In genomic region chr17:68238894-68239293, GRCh38 we compare ENCODE assay signal across 12 cellular contexts. TPM values are rescaled to one million over a fixed set of nuclear protein-coding genes. Genes with fewer than 3 reads are reported as not detected.
DNase-seq lines count a peak whose midpoint lies in the region; ATAC-seq, FAIRE-seq and TF ChIP-seq lines count a peak whose summit lies in the region.
"Had no signal": no experiment of that assay in that cellular context is flagged by ENCODE, and none has a peak within 500 bp of the region (broad histone marks: within the 10 kb centered on the region; RNA-seq: fewer than 3 reads in every experiment).

No MANE protein-coding gene starts in this region.

- no peaks in the 10 kb centered on the region for H3K9me3 ChIP-seq in neural progenitor cell (ENCODE audit: low read depth)
- H3K9me3 ChIP-seq in neuronal stem cell (replicated peaks in 1 of 2; ENCODE audit: control insufficient read depth in 2 of 2, insufficient read depth in 1 of 2, low read depth in 1 of 2, low read length in 2 of 2): no peaks in the 10 kb centered on the region
- H3K9me3 ChIP-seq in psoas muscle: no peaks in the 10 kb centered on the region
- H3K9me3 ChIP-seq: left lung had no signal

- no peak overlapping the region for H3K9ac ChIP-seq in neural progenitor cell
- H3K9ac ChIP-seq in neuronal stem cell (ENCODE audit: low read depth, low read length, poor library complexity): no peak overlapping the region

- H3K4me1 Mint-ChIP-seq in activated T-helper 2 cell treated with anti-CD3 and anti-CD28 coated beads, Interferon-gamma antibody, Interleukin-2, Interleukin-4, amounts not matched to agents 10 μg/mL and 5 μg/mL and 100 μg/mL, durations not matched to agents 14 hours and 24 hours and 36 hours (ENCODE audit: low read depth): peaks cover 63% of the 10 kb centered on the region
- H3K4me1 Mint-ChIP-seq in neural progenitor cell: peaks cover 26% of the 10 kb centered on the region

- H3K27ac ChIP-seq in neural progenitor cell (no peak overlapping the region), neuronal stem cell (replicated peaks; ENCODE audit: low read length) (no peak overlapping the region), psoas muscle (no peak overlapping the region)

- intact Hi-C loops in activated T-helper 2 cell treated with anti-CD3 and anti-CD28 coated beads, Interferon-gamma antibody, Interleukin-2, Interleukin-4, amounts not matched to agents 10 μg/mL and 5 μg/mL and 100 μg/mL, durations not matched to agents 14 hours and 24 hours and 36 hours (cut with micrococcal nuclease): loop anchor here (1.0 to 2.0 kb wide), 5 partner anchors 8 to 58 kb away; no protein-coding TSS in a partner anchor
- intact Hi-C loops in psoas muscle (cut with DNase I): no loop called here

- H3K27ac Mint-ChIP-seq in activated T-helper 2 cell treated with anti-CD3 and anti-CD28 coated beads, Interferon-gamma antibody, Interleukin-2, Interleukin-4, amounts not matched to agents 10 μg/mL and 5 μg/mL and 100 μg/mL, durations not matched to agents 14 hours and 24 hours and 36 hours: peak overlapping the region; percentile 95
- H3K27ac Mint-ChIP-seq in neural progenitor cell: peak overlapping the region; percentile 32

- H3K79me2 ChIP-seq in neural progenitor cell (ENCODE audit: low read depth): no peaks in the 10 kb centered on the region

- H3K4me3 ChIP-seq in GM08714 (ENCODE audit: low read length): peak overlapping the region; percentile 12; the same call in 1 of the 2 replicates
- H3K4me3 ChIP-seq in neural progenitor cell: no peak overlapping the region
- H3K4me3 ChIP-seq in neuronal stem cell (ENCODE audit: low read length in 2 of 2): no peak overlapping the region
- no peak overlapping the region for H3K4me3 ChIP-seq in psoas muscle
- H3K4me3 ChIP-seq: left lung had no signal

- H2AK5ac ChIP-seq in neuronal stem cell (ENCODE audit: low read depth, low read length): no peak overlapping the region

- H4K91ac ChIP-seq in neuronal stem cell (ENCODE audit: low read depth, low read length, poor library complexity): no peak overlapping the region

- no peaks in the 10 kb centered on the region for H3F3A ChIP-seq in neural progenitor cell (ENCODE audit: low read depth)

- no peak overlapping the region for H4K8ac ChIP-seq in neuronal stem cell (ENCODE audit: low read depth, low read length)

- no CpG with 5 or more reads among the region's 3 CpGs for WGBS in neuronal stem cell (ENCODE audit: extremely low coverage in 2 of 2, insufficient read length in 2 of 2, insufficient replicate concordance in 1 of 2), 2 donors
- WGBS in psoas muscle, 3 donors: 80 to 83% (median 80%) methylated on average over 3 of the region's 3 CpGs

- DNase-seq in activated T-helper 2 cell treated with anti-CD3 and anti-CD28 coated beads, Interferon-gamma antibody, Interleukin-2, Interleukin-4, amounts not matched to agents 10 μg/mL and 5 μg/mL and 100 μg/mL, durations not matched to agents 14 hours and 24 hours and 36 hours (ENCODE audit: low spot score): no peak
- DNase-seq in neural progenitor cell (ENCODE audit: low spot score) (no peak), neuronal stem cell (ENCODE audit: low spot score) (no peak), glomerular visceral epithelial cell (ENCODE audit: extremely low spot score) (no peak), D721Med (ENCODE audit: insufficient read length, low spot score) (no peak), psoas muscle (no peak)
- DNase-seq: KBM-7, left lung, NCI-H510A treated with DMSO at 0.1 percent for 48 hours had no signal

- no peak for FAIRE-seq in D721Med (lab: Jason Lieb, UNC)

- H3K36me3 Mint-ChIP-seq in activated T-helper 2 cell treated with anti-CD3 and anti-CD28 coated beads, Interferon-gamma antibody, Interleukin-2, Interleukin-4, amounts not matched to agents 10 μg/mL and 5 μg/mL and 100 μg/mL, durations not matched to agents 14 hours and 24 hours and 36 hours (ENCODE audit: low read depth): peaks cover 22% of the 10 kb centered on the region
- H3K36me3 Mint-ChIP-seq in neural progenitor cell: no peaks in the 10 kb centered on the region

- no peaks in the 10 kb centered on the region for H3K27me3 ChIP-seq in neural progenitor cell
- H3K27me3 ChIP-seq in neuronal stem cell (ENCODE audit: control insufficient read depth in 3 of 3, insufficient read depth in 3 of 3, low read depth in 1 of 3, low read length in 3 of 3): no peaks in the 10 kb centered on the region
- no peaks in the 10 kb centered on the region for H3K27me3 ChIP-seq in psoas muscle (ENCODE audit: insufficient read depth in 3 of 3, low read length in 2 of 3)
- H3K27me3 ChIP-seq: left lung had no signal

- H2BK15ac ChIP-seq in neuronal stem cell (ENCODE audit: low read length): no peak overlapping the region

- H3K36me3 ChIP-seq in neural progenitor cell (no peaks in the 10 kb centered on the region), neuronal stem cell (replicated peaks in 1 of 2; ENCODE audit: control insufficient read depth in 2 of 2, insufficient read depth in 2 of 2, low read length in 2 of 2) (no peaks in the 10 kb centered on the region), psoas muscle (ENCODE audit: insufficient read depth in 1 of 2, low read depth in 1 of 2) (no peaks in the 10 kb centered on the region)
- H3K36me3 ChIP-seq: left lung had no signal

- TF ChIP-seq CTCF in neural progenitor cell (IDR thresholded peaks at IDR 0.05) (no peak), D721Med (IDR thresholded peaks at IDR 0.05; ENCODE audit: insufficient read depth, missing control alignments) (no peak), psoas muscle (IDR thresholded peaks at IDR 0.05) (no peak)

- H2BK12ac ChIP-seq in neuronal stem cell (ENCODE audit: low read length): no peak overlapping the region

- peak overlapping the region; percentile 28 for H3K4me2 ChIP-seq in neural progenitor cell
- H3K4me2 ChIP-seq in neuronal stem cell (ENCODE audit: insufficient read depth, low read length, poor library complexity, severe bottlenecking): no peak overlapping the region

- no peak overlapping the region for H3K23ac ChIP-seq in neuronal stem cell (ENCODE audit: low read depth, low read length, poor library complexity)

- no peak overlapping the region for H3K14ac ChIP-seq in neuronal stem cell (ENCODE audit: low read length)

- H2BK120ac ChIP-seq in neuronal stem cell (ENCODE audit: low read depth, low read length): no peak overlapping the region

- H3K4me1 ChIP-seq in neural progenitor cell (peaks cover 19% of the 10 kb centered on the region), neuronal stem cell (ENCODE audit: control insufficient read depth in 2 of 2, insufficient read depth in 1 of 2, low read depth in 1 of 2, low read length in 2 of 2) (peaks cover 0 to 6% of the 10 kb centered on the region in 2 donors), psoas muscle (peaks cover 3% of the 10 kb centered on the region)

- no peaks in the 10 kb centered on the region for H3K79me1 ChIP-seq in neuronal stem cell (ENCODE audit: low read depth, low read length)

- H3K27me3 Mint-ChIP-seq in activated T-helper 2 cell treated with anti-CD3 and anti-CD28 coated beads, Interferon-gamma antibody, Interleukin-2, Interleukin-4, amounts not matched to agents 10 μg/mL and 5 μg/mL and 100 μg/mL, durations not matched to agents 14 hours and 24 hours and 36 hours (ENCODE audit: low read depth): no peaks in the 10 kb centered on the region
- no peaks in the 10 kb centered on the region for H3K27me3 Mint-ChIP-seq in neural progenitor cell (ENCODE audit: insufficient read depth, low read depth)

- H3K18ac ChIP-seq in neuronal stem cell (ENCODE audit: low read length): no peak overlapping the region

- no peaks in the 10 kb centered on the region for H3K9me3 Mint-ChIP-seq in activated T-helper 2 cell treated with anti-CD3 and anti-CD28 coated beads, Interferon-gamma antibody, Interleukin-2, Interleukin-4, amounts not matched to agents 10 μg/mL and 5 μg/mL and 100 μg/mL, durations not matched to agents 14 hours and 24 hours and 36 hours
- no peaks in the 10 kb centered on the region for H3K9me3 Mint-ChIP-seq in neural progenitor cell

- H3K4me3 Mint-ChIP-seq in activated T-helper 2 cell treated with anti-CD3 and anti-CD28 coated beads, Interferon-gamma antibody, Interleukin-2, Interleukin-4, amounts not matched to agents 10 μg/mL and 5 μg/mL and 100 μg/mL, durations not matched to agents 14 hours and 24 hours and 36 hours (ENCODE audit: low read depth): peak overlapping the region; percentile 75
- no peak overlapping the region for H3K4me3 Mint-ChIP-seq in neural progenitor cell

- H2AFZ ChIP-seq in neural progenitor cell (replicated peaks): no peak overlapping the region
- H2AFZ ChIP-seq in neuronal stem cell (ENCODE audit: low read length): no peak overlapping the region

- H4K20me1 ChIP-seq in neural progenitor cell (ENCODE audit: low read depth): peaks cover 12% of the 10 kb centered on the region

- no peak overlapping the region for H3K4ac ChIP-seq in neuronal stem cell (ENCODE audit: low read length)

- no peak overlapping the region for H2BK5ac ChIP-seq in neuronal stem cell (ENCODE audit: low read length)

- peak; percentile 32 for ATAC-seq in HG02588 (IDR thresholded peaks at IDR 0.05; ENCODE audit: unreplicated experiment)
- ATAC-seq in psoas muscle: no peak
- ATAC-seq: esophagus mucosa, left lung had no signal

RNA-seq across cellular contexts. Expression of gene AMZ2, which starts 8.9 kb away (rescaled TPM):
- 85.9 and 111 TPM in 2 replicates for total RNA-seq in activated T-helper 2 cell treated with anti-CD3 and anti-CD28 coated beads, Interferon-gamma antibody, Interleukin-2, Interleukin-4, amounts not matched to agents 10 μg/mL and 5 μg/mL and 100 μg/mL, durations not matched to agents 14 hours and 24 hours and 36 hours
- total RNA-seq in neural progenitor cell (ENCODE audit: low replicate concordance): 99.0 and 150 TPM in 2 replicates
- 166 TPM for polyA plus RNA-seq in neuronal stem cell (2013, experiment 1 of 2)
- polyA plus RNA-seq in neuronal stem cell (2013, experiment 2 of 2): 168 TPM
- 100 to 1,000 TPM in 2 of 4 donors, 10 to 100 TPM in 2; 71.6 to 121 (median 91.8) TPM for total RNA-seq in psoas muscle
- 100 to 1,000 TPM in 1 of 3 donors, 10 to 100 TPM in 2; 31.1 to 105 (median 53.6) TPM for polyA plus RNA-seq in psoas muscle

RNA-seq across cellular contexts. Expression of gene SLC16A6, which starts 52.0 kb away (rescaled TPM):
- total RNA-seq in activated T-helper 2 cell treated with anti-CD3 and anti-CD28 coated beads, Interferon-gamma antibody, Interleukin-2, Interleukin-4, amounts not matched to agents 10 μg/mL and 5 μg/mL and 100 μg/mL, durations not matched to agents 14 hours and 24 hours and 36 hours: 3.1 and 3.4 TPM in 2 replicates
- total RNA-seq in neural progenitor cell (ENCODE audit: low replicate concordance): 0.09 and 0.19 TPM in 2 replicates
- 0.04 TPM for polyA plus RNA-seq in neuronal stem cell (2013, experiment 1 of 2)
- 0.06 TPM for polyA plus RNA-seq in neuronal stem cell (2013, experiment 2 of 2)
- 10 to 100 TPM in 1 of 4 donors, 1 to 10 TPM in 2, under 1 TPM in 1; 0.82 to 47.7 (median 6.4) TPM for total RNA-seq in psoas muscle
- 10 to 100 TPM in 1 of 3 donors, under 1 TPM in 2; 0.75 to 31.1 (median 0.86) TPM for polyA plus RNA-seq in psoas muscle

RNA-seq across cellular contexts. Expression of gene ARSG, which starts 52.4 kb away (rescaled TPM):
- total RNA-seq in activated T-helper 2 cell treated with anti-CD3 and anti-CD28 coated beads, Interferon-gamma antibody, Interleukin-2, Interleukin-4, amounts not matched to agents 10 μg/mL and 5 μg/mL and 100 μg/mL, durations not matched to agents 14 hours and 24 hours and 36 hours: 7.3 and 9.6 TPM in 2 replicates
- total RNA-seq in neural progenitor cell (ENCODE audit: low replicate concordance) (19.5 and 20.0 TPM in 2 replicates), psoas muscle (1 to 10 TPM; 2.1 to 6.1 (median 3.1) TPM)
- 4.4 TPM for polyA plus RNA-seq in neuronal stem cell (2013, experiment 1 of 2)
- 4.2 TPM for polyA plus RNA-seq in neuronal stem cell (2013, experiment 2 of 2)
- polyA plus RNA-seq in psoas muscle: 1 to 10 TPM; 1.7 to 3.7 (median 1.9) TPM
